ENCODE assay signal across 1 cellular context in the genomic region with DNA sequence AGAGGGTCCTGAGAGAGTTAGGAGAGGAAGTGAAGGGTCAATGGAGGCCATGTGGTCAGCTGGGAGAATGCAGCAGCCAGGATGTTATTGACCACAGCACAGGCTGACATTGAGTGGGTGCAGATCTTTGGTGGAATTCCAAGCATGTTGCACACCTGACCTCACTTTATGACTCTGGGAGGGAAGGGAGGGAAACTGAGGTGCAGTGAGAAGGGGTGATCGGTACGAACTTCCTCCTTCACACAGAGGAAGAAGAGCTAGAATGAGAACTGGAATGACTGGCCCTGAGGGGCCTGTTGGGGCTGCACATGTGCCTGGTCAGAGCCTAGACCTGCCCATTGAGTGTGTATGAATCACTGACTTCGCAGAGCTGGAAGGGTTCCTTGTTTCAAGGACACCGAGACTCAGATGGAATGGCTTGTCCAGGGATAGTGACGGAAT.
TF ChIP-seq lines count a peak whose summit lies in the region.

No MANE protein-coding gene starts in this region.

TF ChIP-seq in WTC11, 78 proteins besides CTCF, POLR2A, EP300 and RAD21 (continued from another document):
- TF ChIP-seq, protein P1, sequence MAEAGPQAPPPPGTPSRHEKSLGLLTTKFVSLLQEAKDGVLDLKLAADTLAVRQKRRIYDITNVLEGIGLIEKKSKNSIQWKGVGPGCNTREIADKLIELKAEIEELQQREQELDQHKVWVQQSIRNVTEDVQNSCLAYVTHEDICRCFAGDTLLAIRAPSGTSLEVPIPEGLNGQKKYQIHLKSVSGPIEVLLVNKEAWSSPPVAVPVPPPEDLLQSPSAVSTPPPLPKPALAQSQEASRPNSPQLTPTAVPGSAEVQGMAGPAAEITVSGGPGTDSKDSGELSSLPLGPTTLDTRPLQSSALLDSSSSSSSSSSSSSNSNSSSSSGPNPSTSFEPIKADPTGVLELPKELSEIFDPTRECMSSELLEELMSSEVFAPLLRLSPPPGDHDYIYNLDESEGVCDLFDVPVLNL (CRISPR knock-in tag; IDR thresholded peaks at IDR 0.05; ENCODE audit: borderline replicate concordance, low read depth), result no peak
- TF ChIP-seq ZNF263 (CRISPR knock-in tag; IDR thresholded peaks at IDR 0.05; ENCODE audit: low read depth), result no peak
